ENCODE assay signal across 30 cellular contexts in the genomic region with DNA sequence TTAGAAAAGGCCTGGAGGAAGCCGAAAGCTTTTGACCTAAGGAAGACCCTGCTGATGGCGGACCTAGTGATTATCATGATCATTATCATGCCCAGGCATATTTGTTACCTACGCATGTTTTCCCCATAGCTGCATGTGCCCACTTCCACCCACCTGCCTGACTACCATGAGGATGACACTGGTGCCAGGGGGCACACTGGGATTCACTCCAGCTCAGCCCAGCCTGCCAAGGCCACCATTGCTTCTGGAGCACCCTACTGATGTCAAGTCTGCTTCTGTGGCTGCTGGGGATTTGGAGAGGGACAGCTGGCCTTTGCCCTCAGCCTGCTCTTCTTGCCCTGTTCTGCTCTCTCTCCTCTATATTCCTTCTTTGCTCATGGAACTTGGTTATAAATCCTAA.
"Had no signal": no experiment of that assay in that cellular context is flagged by ENCODE, and none has a peak within 500 bp of the region (broad histone marks: within the 10 kb centered on the region; RNA-seq: fewer than 3 reads in every experiment).

No MANE protein-coding gene starts in this region.

- DNase-seq: activated CD4-positive, alpha-beta memory T cell treated with anti-CD3 and anti-CD28 coated beads, Interleukin-2, amount 10 ng/mL, durations not matched to agents 7 days and 5 days; activated CD4-positive, alpha-beta T cell treated with anti-CD3 and anti-CD28 coated beads for 1 hour; activated CD4-positive, alpha-beta T cell treated with anti-CD3 and anti-CD28 coated beads for 36 hours; activated CD4-positive, alpha-beta T cell treated with anti-CD3 and anti-CD28 coated beads for 48 hours; activated CD4-positive, alpha-beta T cell treated with anti-CD3 and anti-CD28 coated beads, Interleukin-2, amount 10 ng/mL, durations not matched to agents 7 days and 5 days; activated CD4-positive, alpha-beta T cell treated with anti-CD3 and anti-CD28 coated beads, Interleukin-2, amount 50 U/mL, for 48 hours; activated CD4-positive, CD25-positive, alpha-beta regulatory T cell; activated CD8-positive, alpha-beta memory T cell treated with anti-CD3 and anti-CD28 coated beads for 24 hours; activated CD8-positive, alpha-beta memory T cell treated with anti-CD3 and anti-CD28 coated beads, Interleukin-2, amount 10 ng/mL, durations not matched to agents 7 days and 5 days; activated CD8-positive, alpha-beta T cell treated with anti-CD3 and anti-CD28 coated beads, Interleukin-2, amount 10 ng/mL, durations not matched to agents 7 days and 5 days; activated effector memory CD4-positive, alpha-beta T cell treated with anti-CD3 and anti-CD28 coated beads, Interleukin-2, amount 50 U/mL, for 16 hours; activated gamma-delta T cell treated with Interleukin-2 at 50 U/mL for 16 hours; activated naive CD4-positive, alpha-beta T cell; activated naive CD4-positive, alpha-beta T cell treated with anti-CD3 and anti-CD28 coated beads for 36 hours; activated naive CD4-positive, alpha-beta T cell treated with anti-CD3 and anti-CD28 coated beads, Interleukin-2, amount 50 U/mL, for 16 hours; activated naive CD8-positive, alpha-beta T cell treated with anti-CD3 and anti-CD28 coated beads for 36 hours; activated T-cell treated with anti-CD3 and anti-CD28 coated beads, Interleukin-2, amount 50 U/mL, for 4 hours; activated T-cell treated with anti-CD3 and anti-CD28 coated beads, Interleukin-2, amount 50 U/mL, for 72 hours; adrenal gland; amniotic stem cell; aorta; body of pancreas; brain microvascular endothelial cell; central memory CD4-positive, alpha-beta T cell; SW 1271; T-helper 1 cell; T-helper 2 cell; T-helper 9 cell; WERI-Rb-1 had no signal

- H3K4me3 ChIP-seq: adrenal gland, body of pancreas, breast epithelium had no signal

- H3K9me3 ChIP-seq: body of pancreas had no signal

- H3K27ac ChIP-seq: adrenal gland, body of pancreas, brain microvascular endothelial cell, breast epithelium had no signal

- H3K36me3 ChIP-seq: adrenal gland, brain microvascular endothelial cell, breast epithelium, WERI-Rb-1 had no signal

- H3K4me1 ChIP-seq: adrenal gland, body of pancreas, breast epithelium had no signal

- H3K27me3 ChIP-seq: body of pancreas, brain microvascular endothelial cell had no signal
